In the genomic region with DNA sequence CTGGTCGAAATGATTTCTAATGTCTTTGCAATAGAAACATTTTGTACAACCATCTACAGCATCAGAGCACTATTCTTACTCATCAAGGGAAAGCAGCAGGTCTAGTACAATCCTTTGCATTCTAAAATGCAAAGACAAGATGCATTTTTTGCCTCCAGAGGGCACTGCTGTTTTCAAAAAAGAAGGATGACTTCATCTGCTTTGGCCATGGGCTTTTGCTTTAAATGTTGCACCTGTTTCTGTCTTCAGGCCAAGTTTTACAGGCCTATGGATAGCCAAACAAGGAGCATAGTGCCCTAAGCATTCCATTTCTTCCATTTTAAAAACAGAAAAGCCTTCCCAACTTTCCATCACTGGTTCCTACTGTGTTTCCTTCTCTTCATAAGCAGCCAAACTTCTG, we compare ENCODE assay signal across 8 cellular contexts. TPM values are rescaled to one million over a fixed set of nuclear protein-coding genes. Genes with fewer than 3 reads are reported as not detected.
DNase-seq lines count a peak whose midpoint lies in the region; TF ChIP-seq lines count a peak whose summit lies in the region.

No MANE protein-coding gene starts in this region.

- TF ChIP-seq CTCF in GM10266 (IDR thresholded peaks at IDR 0.05; ENCODE audit: control insufficient read depth, insufficient read depth, low read depth, missing control alignments) (peak; percentile 66), MM.1S (IDR thresholded peaks at IDR 0.05; ENCODE audit: low read length) (peak; percentile 65), ascending aorta (IDR thresholded peaks at IDR 0.05) (peak; percentile 26 to 48 (median 33)), suprapubic skin (IDR thresholded peaks at IDR 0.05) (peak in 1 of 2 donors; percentile 37)

- H3K27me3 ChIP-seq in MM.1S (replicated peaks; ENCODE audit: insufficient read depth, low read length) (no peaks in the 10 kb centered on the region), ascending aorta (no peaks in the 10 kb centered on the region), suprapubic skin (no peaks in the 10 kb centered on the region)

- H3K9me2 ChIP-seq in MM.1S (replicated peaks; ENCODE audit: insufficient read depth, low read length), result no peaks in the 10 kb centered on the region

- H3K27ac ChIP-seq in MM.1S (ENCODE audit: low read length) (no peak overlapping the region), ascending aorta (no peak overlapping the region), suprapubic skin (no peak overlapping the region)

- in situ Hi-C loops in ACHN (cut with HindIII; ENCODE audit: low pct_ligation_motif_present, low pct_unique_long_range_greater_than_20kb, low sequenced_read_pairs), result no loop called here

- H3K79me2 ChIP-seq in MM.1S (ENCODE audit: low read length), result no peaks in the 10 kb centered on the region

- 96% methylated on average over 1 of the region's 1 CpG for WGBS in suprapubic skin

- intact Hi-C loops in ascending aorta (cut with DNase I), result loop anchor here (1.0 kb wide), 1 partner anchor 119 kb away; no protein-coding TSS in a partner anchor

- no peak for TF ChIP-seq POLR2A in suprapubic skin (IDR thresholded peaks at IDR 0.05)

- H3K4me2 ChIP-seq in MM.1S (ENCODE audit: low read depth, low read length), result no peak overlapping the region

- no peaks in the 10 kb centered on the region for H4K20me1 ChIP-seq in MM.1S (ENCODE audit: insufficient read depth, low read length)

- no peak overlapping the region for H3K9ac ChIP-seq in MM.1S (ENCODE audit: low read length)

- DNase-seq in ACHN (peak; percentile 62), GM10266 (ENCODE audit: extremely low spot score) (peak; percentile 76), MM.1S (peak; percentile 79), SKM-1 (lab: John Stamatoyannopoulos, UW; ENCODE audit: unreplicated experiment) (peak; percentile 27), ascending aorta (ENCODE audit: low spot score in 2 of 2) (no peak), kidney tubule cell (ENCODE audit: low spot score) (peak; percentile 65), suprapubic skin (ENCODE audit: low spot score in 2 of 2) (no peak)
- peak; percentile 43 for DNase-seq in stimulated activated CD8-positive, alpha-beta memory T cell treated with anti-CD3 and anti-CD28 coated beads, Interleukin-12 subunit alpha, Interleukin-12 subunit beta, amount 100 ng/mL, for 1 hour (ENCODE audit: low read depth)

- no peaks in the 10 kb centered on the region for H3F3A ChIP-seq in MM.1S (ENCODE audit: insufficient read depth, low read length)

- no peak for TF ChIP-seq EP300 in suprapubic skin (IDR thresholded peaks at IDR 0.05)

- H3K36me3 ChIP-seq in MM.1S (replicated peaks; ENCODE audit: insufficient read depth, low read length) (no peaks in the 10 kb centered on the region), ascending aorta (peaks cover 7 to 33% of the 10 kb centered on the region in 2 donors), suprapubic skin (peaks cover 31% of the 10 kb centered on the region)

- no peak overlapping the region for H3K4me3 ChIP-seq in MM.1S (ENCODE audit: low read length)
- no peak overlapping the region for H3K4me3 ChIP-seq in ascending aorta
- H3K4me3 ChIP-seq in suprapubic skin, result no peak overlapping the region

- no peaks in the 10 kb centered on the region for H3K4me1 ChIP-seq in MM.1S (ENCODE audit: low read length)
- H3K4me1 ChIP-seq in ascending aorta, result peaks cover 4 to 16% of the 10 kb centered on the region in 2 donors
- peaks cover 33% of the 10 kb centered on the region for H3K4me1 ChIP-seq in suprapubic skin

- no peaks in the 10 kb centered on the region for H3K9me3 ChIP-seq in MM.1S (replicated peaks; ENCODE audit: insufficient read depth, low read length)
- H3K9me3 ChIP-seq in ascending aorta, result no peaks in the 10 kb centered on the region
- no peaks in the 10 kb centered on the region for H3K9me3 ChIP-seq in suprapubic skin

- no peak overlapping the region for H2AFZ ChIP-seq in MM.1S (ENCODE audit: low read length)

RNA-seq across cellular contexts. Expression of a gene that starts 3.4 kb away (rescaled TPM):
- 8.1 TPM for total RNA-seq in ascending aorta
- 10 to 100 TPM in 3 of 4 donors, 1 to 10 TPM in 1; 8.3 to 13.1 (median 11.2) TPM for total RNA-seq in suprapubic skin

RNA-seq across cellular contexts. Expression of a gene that starts 3.5 kb away (rescaled TPM):
- total RNA-seq in ascending aorta, result 22.4 TPM
- total RNA-seq in suprapubic skin, result 10 to 100 TPM in 3 of 4 donors, 1 to 10 TPM in 1; 7.6 to 15.3 (median 12.7) TPM

RNA-seq across cellular contexts. Expression of a gene that starts 16.8 kb away (rescaled TPM):
- total RNA-seq in ascending aorta (not detected), suprapubic skin (under 1 TPM in 3 of 4 donors, not detected in 1; 0.26 to 0.80 (median 0.51) TPM)

RNA-seq across cellular contexts. Expression of a gene that starts 45.9 kb away (rescaled TPM):
- total RNA-seq in ascending aorta (21.1 TPM), suprapubic skin (10 to 100 TPM; 25.0 to 49.5 (median 37.0) TPM)

Comparison
In these comparisons a context has a peak if more than half of its experiments do, and no peak if none do; other contexts are left out.
1. DNase-seq: peak in ACHN (single experiment), GM10266 (single experiment), MM.1S (single experiment), SKM-1 (single experiment), kidney tubule cell (single experiment) and stimulated activated CD8-positive, alpha-beta memory T cell treated with anti-CD3 and anti-CD28 coated beads, Interleukin-12 subunit alpha, Interleukin-12 subunit beta, amount 100 ng/mL, for 1 hour (single experiment); none in ascending aorta (0 of 2) and suprapubic skin (0 of 2).